In genomic region chrX:131944936-131945902, GRCh38 we compare ENCODE assay signal across 18 cellular contexts.
DNase-seq lines count a peak whose midpoint lies in the region; ATAC-seq and TF ChIP-seq lines count a peak whose summit lies in the region.
"Had no signal": no experiment of that assay in that cellular context is flagged by ENCODE, and none has a peak within 500 bp of the region (broad histone marks: within the 10 kb centered on the region; RNA-seq: fewer than 3 reads in every experiment).

No MANE protein-coding gene starts in this region.

- no peak for TF ChIP-seq CTCF in epithelial cell of esophagus (IDR thresholded peaks at IDR 0.05; ENCODE audit: insufficient read depth, low read depth, low read length, missing control alignments)

- ATAC-seq in stimulated activated naive CD8-positive, alpha-beta T cell treated with anti-CD3 and anti-CD28 coated beads, Interleukin-15, Interleukin-2, amounts not matched to agents 100 U/mL and 50 U/mL, for 24 hours, result peak; percentile 83
- no peak for ATAC-seq in stimulated activated naive CD8-positive, alpha-beta T cell treated with anti-CD3 and anti-CD28 coated beads, Interleukin-15, amount 100 ng/mL, for 72 hours
- no peak for ATAC-seq in T-helper 17 cell
- no peak for ATAC-seq in HG03378 (IDR thresholded peaks at IDR 0.05; ENCODE audit: unreplicated experiment)
- ATAC-seq: PC-3 had no signal

- H3K9me3 Mint-ChIP-seq in T-helper 2 cell treated with Interferon-gamma antibody and Interleukin-4, amounts not matched to agents 5 μg/mL and 100 μg/mL, for 36 hours, result no peaks in the 10 kb centered on the region
- H3K9me3 Mint-ChIP-seq in stimulated activated naive CD8-positive, alpha-beta T cell treated with anti-CD3 and anti-CD28 coated beads, Interleukin-15, amount 100 ng/mL, for 72 hours, result no peaks in the 10 kb centered on the region
- H3K9me3 Mint-ChIP-seq in stimulated activated naive CD8-positive, alpha-beta T cell treated with anti-CD3 and anti-CD28 coated beads, Interleukin-15, Interleukin-2, amounts not matched to agents 100 ng/mL and 50 ng/mL, for 24 hours, result no peaks in the 10 kb centered on the region
- H3K9me3 Mint-ChIP-seq: CD4-positive, alpha-beta memory T cell; IgD-negative memory B cell had no signal

- DNase-seq in T-helper 2 cell treated with Interferon-gamma antibody and Interleukin-4, amounts not matched to agents 5 μg/mL and 100 μg/mL, for 36 hours (ENCODE audit: low spot score), result peak; percentile 24
- DNase-seq in T-helper 2 cell (no peak), epithelial cell of esophagus (ENCODE audit: low read depth) (peak; percentile 4), T-helper 17 cell (no peak)
- DNase-seq in stimulated activated naive CD8-positive, alpha-beta T cell treated with anti-CD3 and anti-CD28 coated beads, Interleukin-15, Interleukin-2, amounts not matched to agents 100 U/mL and 50 U/mL, for 24 hours, result no peak
- no peak for DNase-seq in stimulated activated naive CD8-positive, alpha-beta T cell treated with anti-CD3 and anti-CD28 coated beads, Interleukin-15, amount 100 ng/mL, for 72 hours
- DNase-seq: BE2C; Calu3; CD4-positive, alpha-beta memory T cell; GM23248; HCEC 1CT; NCI-H1105 treated with DMSO at 0.1 percent for 48 hours; NCI-H187; NCI-H774; PC-3 had no signal

- no peak overlapping the region for H3K4me3 ChIP-seq in epithelial cell of esophagus (ENCODE audit: low read length)
- H3K4me3 ChIP-seq: GM23248 had no signal

- H3K9me3 ChIP-seq in T-helper 17 cell (ENCODE audit: control insufficient read depth, low read length, poor library complexity, severe bottlenecking), result no peaks in the 10 kb centered on the region
- H3K9me3 ChIP-seq: BE2C had no signal

- H3K27ac Mint-ChIP-seq in T-helper 2 cell treated with Interferon-gamma antibody and Interleukin-4, amounts not matched to agents 5 μg/mL and 100 μg/mL, for 36 hours, result no peak overlapping the region
- peak overlapping the region in 1 of 2 donors; percentile 82 for H3K27ac Mint-ChIP-seq in stimulated activated naive CD8-positive, alpha-beta T cell treated with anti-CD3 and anti-CD28 coated beads, Interleukin-15, amount 100 ng/mL, for 72 hours
- H3K27ac Mint-ChIP-seq in stimulated activated naive CD8-positive, alpha-beta T cell treated with anti-CD3 and anti-CD28 coated beads, Interleukin-15, Interleukin-2, amounts not matched to agents 100 ng/mL and 50 ng/mL, for 24 hours, result peak overlapping the region; percentile 84
- H3K27ac Mint-ChIP-seq in T-helper 17 cell, result no peak overlapping the region
- H3K27ac Mint-ChIP-seq: CD4-positive, alpha-beta memory T cell; IgD-negative memory B cell had no signal

- peaks cover 12% of the 10 kb centered on the region for H3K4me1 Mint-ChIP-seq in T-helper 2 cell treated with Interferon-gamma antibody and Interleukin-4, amounts not matched to agents 5 μg/mL and 100 μg/mL, for 36 hours (ENCODE audit: low read depth)
- H3K4me1 Mint-ChIP-seq in stimulated activated naive CD8-positive, alpha-beta T cell treated with anti-CD3 and anti-CD28 coated beads, Interleukin-15, amount 100 ng/mL, for 72 hours, result peaks cover 11% of the 10 kb centered on the region
- H3K4me1 Mint-ChIP-seq in stimulated activated naive CD8-positive, alpha-beta T cell treated with anti-CD3 and anti-CD28 coated beads, Interleukin-15, Interleukin-2, amounts not matched to agents 100 ng/mL and 50 ng/mL, for 24 hours (ENCODE audit: low read depth), result peaks cover 20% of the 10 kb centered on the region
- no peaks in the 10 kb centered on the region for H3K4me1 Mint-ChIP-seq in T-helper 17 cell
- H3K4me1 Mint-ChIP-seq: CD4-positive, alpha-beta memory T cell; IgD-negative memory B cell had no signal

- no peaks in the 10 kb centered on the region for H3K27me3 Mint-ChIP-seq in T-helper 2 cell treated with Interferon-gamma antibody and Interleukin-4, amounts not matched to agents 5 μg/mL and 100 μg/mL, for 36 hours (ENCODE audit: low read depth)
- H3K27me3 Mint-ChIP-seq in stimulated activated naive CD8-positive, alpha-beta T cell treated with anti-CD3 and anti-CD28 coated beads, Interleukin-15, amount 100 ng/mL, for 72 hours, result no peaks in the 10 kb centered on the region
- no peaks in the 10 kb centered on the region for H3K27me3 Mint-ChIP-seq in stimulated activated naive CD8-positive, alpha-beta T cell treated with anti-CD3 and anti-CD28 coated beads, Interleukin-15, Interleukin-2, amounts not matched to agents 100 ng/mL and 50 ng/mL, for 24 hours
- H3K27me3 Mint-ChIP-seq in T-helper 17 cell, result peaks cover 12% of the 10 kb centered on the region
- H3K27me3 Mint-ChIP-seq: CD4-positive, alpha-beta memory T cell had no signal

- H3K4me3 Mint-ChIP-seq in T-helper 2 cell treated with Interferon-gamma antibody and Interleukin-4, amounts not matched to agents 5 μg/mL and 100 μg/mL, for 36 hours, result no peak overlapping the region
- peak overlapping the region in 1 of 2 donors; percentile 16 for H3K4me3 Mint-ChIP-seq in stimulated activated naive CD8-positive, alpha-beta T cell treated with anti-CD3 and anti-CD28 coated beads, Interleukin-15, amount 100 ng/mL, for 72 hours
- H3K4me3 Mint-ChIP-seq in stimulated activated naive CD8-positive, alpha-beta T cell treated with anti-CD3 and anti-CD28 coated beads, Interleukin-15, Interleukin-2, amounts not matched to agents 100 ng/mL and 50 ng/mL, for 24 hours, result no peak overlapping the region
- H3K4me3 Mint-ChIP-seq in T-helper 17 cell, result no peak overlapping the region
- H3K4me3 Mint-ChIP-seq: CD4-positive, alpha-beta memory T cell; IgD-negative memory B cell had no signal

- no peaks in the 10 kb centered on the region for H3K36me3 Mint-ChIP-seq in T-helper 2 cell treated with Interferon-gamma antibody and Interleukin-4, amounts not matched to agents 5 μg/mL and 100 μg/mL, for 36 hours (ENCODE audit: low read depth)
- no peaks in the 10 kb centered on the region for H3K36me3 Mint-ChIP-seq in stimulated activated naive CD8-positive, alpha-beta T cell treated with anti-CD3 and anti-CD28 coated beads, Interleukin-15, Interleukin-2, amounts not matched to agents 100 ng/mL and 50 ng/mL, for 24 hours (ENCODE audit: low read depth)
- H3K36me3 Mint-ChIP-seq in T-helper 17 cell (ENCODE audit: low read depth), result no peaks in the 10 kb centered on the region
- H3K36me3 Mint-ChIP-seq: CD4-positive, alpha-beta memory T cell; IgD-negative memory B cell had no signal

Comparison
In these comparisons a context has a peak if more than half of its experiments do, and no peak if none do; other contexts are left out.
1. DNase-seq: peak in T-helper 2 cell treated with Interferon-gamma antibody and Interleukin-4, amounts not matched to agents 5 μg/mL and 100 μg/mL, for 36 hours (single experiment) and epithelial cell of esophagus (single experiment); none in T-helper 2 cell (0 of 5), stimulated activated naive CD8-positive, alpha-beta T cell treated with anti-CD3 and anti-CD28 coated beads, Interleukin-15, Interleukin-2, amounts not matched to agents 100 U/mL and 50 U/mL, for 24 hours (single experiment), stimulated activated naive CD8-positive, alpha-beta T cell treated with anti-CD3 and anti-CD28 coated beads, Interleukin-15, amount 100 ng/mL, for 72 hours (0 of 2) and T-helper 17 cell (0 of 3).